8 cellular contexts compared by ENCODE assay signal in genomic region chr12:56862264-56862663, GRCh38.
"Had no signal": no experiment of that assay in that cellular context is flagged by ENCODE, and none has a peak within 500 bp of the region (broad histone marks: within the 10 kb centered on the region; RNA-seq: fewer than 3 reads in every experiment).

No MANE protein-coding gene starts in this region.

- ATAC-seq: GM12878 had no signal

- FAIRE-seq: G401.6, GM12878, GM12891, GM12892, GM18507, GM19239 had no signal

- DNase-seq: GDM1, GF-D8 had no signal

- H3K4me3 ChIP-seq: GM12878 had no signal
